Comparison of ENCODE assay signal across 8 cellular contexts in genomic region chr14:69543341-69544249, GRCh38. TPM values are rescaled to one million over a fixed set of nuclear protein-coding genes. Genes with fewer than 3 reads are reported as not detected.
DNase-seq lines count a peak whose midpoint lies in the region; ATAC-seq and TF ChIP-seq lines count a peak whose summit lies in the region.

No MANE protein-coding gene starts in this region.

- no peak overlapping the region for H4K8ac ChIP-seq in neuronal stem cell (ENCODE audit: low read depth, low read length)

- H4K20me1 ChIP-seq in GM23248 (ENCODE audit: insufficient read depth) (no peaks in the 10 kb centered on the region), smooth muscle cell (ENCODE audit: low read depth) (no peaks in the 10 kb centered on the region)

- H3K9me3 ChIP-seq in GM23248 (ENCODE audit: low read depth) (no peaks in the 10 kb centered on the region), RWPE2 (ENCODE audit: severe bottlenecking) (no peaks in the 10 kb centered on the region), neuronal stem cell (replicated peaks in 1 of 2; ENCODE audit: control insufficient read depth in 2 of 2, insufficient read depth in 1 of 2, low read depth in 1 of 2, low read length in 2 of 2) (peaks cover 0 to 2% of the 10 kb centered on the region in 2 donors), smooth muscle cell (replicated peaks; ENCODE audit: low read depth) (no peaks in the 10 kb centered on the region)

- no peak overlapping the region for H3K23ac ChIP-seq in neuronal stem cell (ENCODE audit: low read depth, low read length, poor library complexity)

- H2BK120ac ChIP-seq in neuronal stem cell (ENCODE audit: low read depth, low read length) = no peak overlapping the region

- no peak overlapping the region for H2BK15ac ChIP-seq in neuronal stem cell (ENCODE audit: low read length)

- H3K27me3 ChIP-seq in GM23248 (replicated peaks; ENCODE audit: insufficient read depth) (peaks cover 3% of the 10 kb centered on the region; the same call in 1 of the 2 replicates), RWPE2 (ENCODE audit: insufficient read depth, poor library complexity, severe bottlenecking) (no peaks in the 10 kb centered on the region), neuronal stem cell (ENCODE audit: control insufficient read depth in 3 of 3, insufficient read depth in 3 of 3, low read depth in 1 of 3, low read length in 3 of 3) (no peaks in the 10 kb centered on the region), smooth muscle cell (ENCODE audit: low read depth) (peaks cover 8% of the 10 kb centered on the region)

- H2BK12ac ChIP-seq in neuronal stem cell (ENCODE audit: low read length) = no peak overlapping the region

- H3K18ac ChIP-seq in neuronal stem cell (ENCODE audit: low read length) = peak overlapping the region; percentile 55

- WGBS in GM23248 (ENCODE audit: low coverage in 1 of 2, low lambda C conversion rate in 2 of 2, missing lambda C conversion rate in 2 of 2), 2 experiments = 42 to 47% methylated on average over 15 of the region's 15 CpGs
- WGBS in neuronal stem cell (ENCODE audit: extremely low coverage in 2 of 2, insufficient read length in 2 of 2, insufficient replicate concordance in 1 of 2), 2 donors = no CpG with 5 or more reads among the region's 15 CpGs
- WGBS in smooth muscle cell (ENCODE audit: low lambda C conversion rate) = 63% methylated on average over 15 of the region's 15 CpGs

- H3K79me2 ChIP-seq in GM23248 (ENCODE audit: insufficient read depth) (no peaks in the 10 kb centered on the region), smooth muscle cell (ENCODE audit: low read depth) (no peaks in the 10 kb centered on the region)

- H3K36me3 ChIP-seq in GM23248 (ENCODE audit: low read depth) (no peaks in the 10 kb centered on the region), RWPE2 (ENCODE audit: low read depth) (no peaks in the 10 kb centered on the region), neuronal stem cell (replicated peaks in 1 of 2; ENCODE audit: control insufficient read depth in 2 of 2, insufficient read depth in 2 of 2, low read length in 2 of 2) (no peaks in the 10 kb centered on the region), smooth muscle cell (ENCODE audit: low read depth) (no peaks in the 10 kb centered on the region)

- no peak overlapping the region for H3K4me3 ChIP-seq in GM23248
- no peak overlapping the region for H3K4me3 ChIP-seq in RWPE2 (ENCODE audit: severe bottlenecking)
- H3K4me3 ChIP-seq in neuronal stem cell (ENCODE audit: low read length in 2 of 2) = no peak overlapping the region
- no peak overlapping the region for H3K4me3 ChIP-seq in smooth muscle cell

- H3F3A ChIP-seq in GM23248 (ENCODE audit: insufficient read depth) (no peaks in the 10 kb centered on the region), smooth muscle cell (ENCODE audit: low read depth) (no peaks in the 10 kb centered on the region)

- no peak overlapping the region for H3K4ac ChIP-seq in neuronal stem cell (ENCODE audit: low read length)

- no peak overlapping the region for H2AK5ac ChIP-seq in neuronal stem cell (ENCODE audit: low read depth, low read length)

- H3K9ac ChIP-seq in GM23248 (no peak overlapping the region), neuronal stem cell (ENCODE audit: low read depth, low read length, poor library complexity) (no peak overlapping the region), smooth muscle cell (ENCODE audit: low read depth) (no peak overlapping the region)

- no peak overlapping the region for H4K91ac ChIP-seq in neuronal stem cell (ENCODE audit: low read depth, low read length, poor library complexity)

- no peak overlapping the region for H3K4me2 ChIP-seq in GM23248 (ENCODE audit: unreplicated experiment)
- no peak overlapping the region for H3K4me2 ChIP-seq in neuronal stem cell (ENCODE audit: insufficient read depth, low read length, poor library complexity, severe bottlenecking)
- H3K4me2 ChIP-seq in smooth muscle cell = no peak overlapping the region

- H3K14ac ChIP-seq in neuronal stem cell (ENCODE audit: low read length) = no peak overlapping the region

- no peak overlapping the region for H2BK5ac ChIP-seq in neuronal stem cell (ENCODE audit: low read length)

- H2AFZ ChIP-seq in GM23248 (no peak overlapping the region), neuronal stem cell (ENCODE audit: low read length) (peak overlapping the region; percentile 56), smooth muscle cell (ENCODE audit: low read depth) (no peak overlapping the region)

- H3K27ac ChIP-seq in GM23248 (no peak overlapping the region), RWPE2 (ENCODE audit: poor library complexity, severe bottlenecking) (no peak overlapping the region), neuronal stem cell (replicated peaks; ENCODE audit: low read length) (no peak overlapping the region), smooth muscle cell (ENCODE audit: low read depth) (no peak overlapping the region)

- TF ChIP-seq CTCF in RWPE2 (IDR thresholded peaks at IDR 0.05; ENCODE audit: poor library complexity, severe bottlenecking) (no peak), smooth muscle cell (IDR thresholded peaks at IDR 0.05; ENCODE audit: borderline replicate concordance, insufficient read depth, poor library complexity, severe bottlenecking) (no peak)

- no peaks in the 10 kb centered on the region for H3K9me2 ChIP-seq in GM23248 (ENCODE audit: insufficient read depth)

- peak; percentile 98 for ATAC-seq in RWPE2 (ENCODE audit: low read depth)
- ATAC-seq in GM21515 (IDR thresholded peaks at IDR 0.05; ENCODE audit: unreplicated experiment) = no peak

- H3K4me1 ChIP-seq in GM23248 (ENCODE audit: insufficient read depth) (no peaks in the 10 kb centered on the region), RWPE2 (ENCODE audit: insufficient read depth, poor library complexity, severe bottlenecking) (peaks cover 4% of the 10 kb centered on the region), neuronal stem cell (ENCODE audit: control insufficient read depth in 2 of 2, insufficient read depth in 1 of 2, low read depth in 1 of 2, low read length in 2 of 2) (peaks cover 11 to 18% of the 10 kb centered on the region in 2 donors), smooth muscle cell (ENCODE audit: low read depth) (peaks cover 5% of the 10 kb centered on the region)

- no peaks in the 10 kb centered on the region for H3K79me1 ChIP-seq in neuronal stem cell (ENCODE audit: low read depth, low read length)

- in situ Hi-C loops in GM23248 (cut with MboI) = no loop called here

- DNase-seq in AG08396 (ENCODE audit: low spot score) = peak; percentile 77
- peak; percentile 86 for DNase-seq in GM23248
- peak; percentile 98 for DNase-seq in RWPE2 (ENCODE audit: low spot score)
- peak; percentile 78 for DNase-seq in dermis blood vessel endothelial cell
- DNase-seq in neuronal stem cell (ENCODE audit: low spot score) = no peak
- no peak for DNase-seq in smooth muscle cell (lab: John Stamatoyannopoulos, UW; ENCODE audit: unreplicated experiment)
- no peak for DNase-seq in medulla oblongata (ENCODE audit: extremely low spot score)

RNA-seq across cellular contexts. Expression of gene CCDC177, which starts 31.1 kb away (rescaled TPM):
- total RNA-seq in GM23248 (2014; rRNA removed; shearing (Covaris generic)) = not detected in 2 replicates
- polyA plus RNA-seq in GM23248 (2016; fragmentation: Nextera tagmentation; extraction: Ambion mirVana) (not detected in 2 replicates), smooth muscle cell (not detected in 2 replicates)
- total RNA-seq in dermis blood vessel endothelial cell (not detected in 2 replicates), smooth muscle cell (not detected in 2 replicates)
- polyA plus RNA-seq in neuronal stem cell (2013, experiment 1 of 2) = 7.6 TPM
- 7.7 TPM for polyA plus RNA-seq in neuronal stem cell (2013, experiment 2 of 2)

RNA-seq across cellular contexts. Expression of gene PLEKHD1, which starts 59.1 kb away (rescaled TPM):
- not detected in 2 replicates for total RNA-seq in GM23248 (2014; rRNA removed; shearing (Covaris generic))
- polyA plus RNA-seq in GM23248 (2016; fragmentation: Nextera tagmentation; extraction: Ambion mirVana) (not detected in 2 replicates), smooth muscle cell (0.03 and 0.05 TPM in 2 replicates)
- total RNA-seq in dermis blood vessel endothelial cell (under 0.01 TPM in 1 of 2 replicates, not detected in the other), smooth muscle cell (0.04 TPM in 1 of 2 replicates, not detected in the other)
- 0.08 TPM for polyA plus RNA-seq in neuronal stem cell (2013, experiment 1 of 2)
- 0.08 TPM for polyA plus RNA-seq in neuronal stem cell (2013, experiment 2 of 2)

Comparison
In these comparisons a context has a peak if more than half of its experiments do, and no peak if none do; other contexts are left out.
1. DNase-seq: peak in AG08396 (single experiment), GM23248 (single experiment), RWPE2 (single experiment) and dermis blood vessel endothelial cell (single experiment); none in neuronal stem cell (single experiment), smooth muscle cell (single experiment) and medulla oblongata (single experiment).